11 cellular contexts compared by ENCODE assay signal in genomic region chr15:90420488-90420850, GRCh38. TPM values are rescaled to one million over a fixed set of nuclear protein-coding genes. Genes with fewer than 3 reads are reported as not detected.
DNase-seq lines count a peak whose midpoint lies in the region; ATAC-seq and TF ChIP-seq lines count a peak whose summit lies in the region.
"Had no signal": no experiment of that assay in that cellular context is flagged by ENCODE, and none has a peak within 500 bp of the region (broad histone marks: within the 10 kb centered on the region; RNA-seq: fewer than 3 reads in every experiment).

No MANE protein-coding gene starts in this region.

- H3K27me3 Mint-ChIP-seq in T-helper 1 cell treated with Interleukin-12 subunit alpha and Interleukin-12 subunit beta and Interleukin-4 antibody, amounts not matched to agents 30 μg/mL and 1 μg/mL, for 36 hours (ENCODE audit: low read depth): no peaks in the 10 kb centered on the region

- H3K4me1 ChIP-seq in left lung: peaks cover 40 to 80% of the 10 kb centered on the region in 2 donors
- peaks cover 0 to 58% (median 53%) of the 10 kb centered on the region in 5 donors for H3K4me1 ChIP-seq in subcutaneous abdominal adipose tissue (ENCODE audit: control insufficient read depth in 5 of 5, insufficient read depth in 5 of 5, low read length in 5 of 5)

- H3K9ac ChIP-seq in subcutaneous abdominal adipose tissue (ENCODE audit: low read length in 5 of 5): peak overlapping the region in 1 of 5 donors; percentile 25

- H3K36me3 Mint-ChIP-seq in T-helper 1 cell treated with Interleukin-12 subunit alpha and Interleukin-12 subunit beta and Interleukin-4 antibody, amounts not matched to agents 30 μg/mL and 1 μg/mL, for 36 hours (ENCODE audit: low read depth): peaks cover 17% of the 10 kb centered on the region

- no peaks in the 10 kb centered on the region for H3K9me3 Mint-ChIP-seq in T-helper 1 cell treated with Interleukin-12 subunit alpha and Interleukin-12 subunit beta and Interleukin-4 antibody, amounts not matched to agents 30 μg/mL and 1 μg/mL, for 36 hours

- intact Hi-C loops in left lung (cut with DNase I): no loop called here

- DNase-seq in T-helper 1 cell (no peak), left lung (no peak)
- DNase-seq in activated CD4-positive, CD25-positive, alpha-beta regulatory T cell (lab: John Stamatoyannopoulos, UW): no peak
- DNase-seq: activated gamma-delta T cell; stimulated activated CD8-positive, alpha-beta memory T cell treated with anti-CD3 and anti-CD28 coated beads, Interleukin-4, amount 100 ng/mL, for 48 hours had no signal

- ATAC-seq in left lung: no peak
- no peak for ATAC-seq in HG03354 (IDR thresholded peaks at IDR 0.05; ENCODE audit: poor library complexity, severe bottlenecking, unreplicated experiment)
- ATAC-seq in HG03378 (IDR thresholded peaks at IDR 0.05; ENCODE audit: unreplicated experiment): no peak

- no peaks in the 10 kb centered on the region for H3K27me3 ChIP-seq in left lung
- no peaks in the 10 kb centered on the region for H3K27me3 ChIP-seq in subcutaneous abdominal adipose tissue (ENCODE audit: control insufficient read depth in 5 of 5, insufficient read depth in 4 of 5, low read length in 5 of 5)

- H3K36me3 ChIP-seq in left lung (no peaks in the 10 kb centered on the region), subcutaneous abdominal adipose tissue (ENCODE audit: control insufficient read depth in 5 of 5, insufficient read depth in 5 of 5, low read length in 5 of 5) (no peaks in the 10 kb centered on the region)

- no peak overlapping the region for H3K4me3 Mint-ChIP-seq in T-helper 1 cell treated with Interleukin-12 subunit alpha and Interleukin-12 subunit beta and Interleukin-4 antibody, amounts not matched to agents 30 μg/mL and 1 μg/mL, for 36 hours

- H3K9me3 ChIP-seq in left lung (no peaks in the 10 kb centered on the region), subcutaneous abdominal adipose tissue (ENCODE audit: control insufficient read depth in 5 of 5, low read length in 5 of 5) (no peaks in the 10 kb centered on the region)

- H3K4me3 ChIP-seq in left lung (no peak overlapping the region), subcutaneous abdominal adipose tissue (ENCODE audit: low read depth in 1 of 5, low read length in 5 of 5) (no peak overlapping the region)

- peaks cover 43% of the 10 kb centered on the region for H3K4me1 Mint-ChIP-seq in T-helper 1 cell treated with Interleukin-12 subunit alpha and Interleukin-12 subunit beta and Interleukin-4 antibody, amounts not matched to agents 30 μg/mL and 1 μg/mL, for 36 hours (ENCODE audit: low read depth)

- H3K27ac ChIP-seq in angular gyrus (ENCODE audit: low read depth, low read length): peak overlapping the region; percentile 80
- peak overlapping the region; percentile 9 to 37 for H3K27ac ChIP-seq in left lung
- peak overlapping the region; percentile 64 for H3K27ac ChIP-seq in subcutaneous abdominal adipose tissue (ENCODE audit: low read depth, low read length)
- H3K27ac ChIP-seq: 22Rv1 had no signal

- H3K27ac Mint-ChIP-seq in T-helper 1 cell treated with Interleukin-12 subunit alpha and Interleukin-12 subunit beta and Interleukin-4 antibody, amounts not matched to agents 30 μg/mL and 1 μg/mL, for 36 hours: peak overlapping the region; percentile 32

- TF ChIP-seq CTCF in left lung (IDR thresholded peaks at IDR 0.05): no peak

RNA-seq across cellular contexts. Expression of gene IQGAP1, which starts 32.4 kb away (rescaled TPM):
- total RNA-seq in left lung: 100 to 1,000 TPM; 257 to 296 TPM

Comparison
In these comparisons a context has a peak if more than half of its experiments do, and no peak if none do; other contexts are left out.
1. H3K27ac ChIP-seq: peak in every context shown above with its lines; median percentile 80 in angular gyrus; 64 in subcutaneous abdominal adipose tissue; 23 in left lung.